ENCODE assay signal across 1 cellular context in the genomic region with DNA sequence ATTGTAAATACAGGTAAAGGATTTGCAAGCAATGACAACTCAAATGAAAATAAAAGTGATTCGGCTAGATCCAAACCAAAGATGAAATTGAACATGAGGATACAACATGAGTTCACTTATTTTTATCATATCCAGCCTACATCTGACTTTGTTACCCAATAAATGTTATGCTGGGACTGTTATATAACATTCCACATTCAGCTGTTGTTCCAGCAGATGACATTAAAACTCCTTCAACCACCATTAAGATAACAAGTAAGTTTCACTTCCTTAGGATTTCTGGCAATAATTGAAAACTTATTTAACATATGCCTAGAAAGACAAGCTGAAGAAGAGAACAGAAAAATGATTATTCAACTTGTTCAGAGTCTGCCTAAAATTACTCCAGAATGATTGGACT.
TF ChIP-seq lines count a peak whose summit lies in the region.

No MANE protein-coding gene starts in this region.

TF ChIP-seq in IMR-90, 13 proteins besides CTCF, POLR2A, EP300 and RAD21 (continued from another document):
- TF ChIP-seq USF2 (IDR thresholded peaks at IDR 0.05; ENCODE audit: low read depth, low read length) = no peak
- TF ChIP-seq MAFK (IDR thresholded peaks at IDR 0.05; ENCODE audit: low read depth, low read length) = no peak
- no peak for TF ChIP-seq MXI1 (IDR thresholded peaks at IDR 0.05; ENCODE audit: borderline replicate concordance, low read depth, low read length)
- no peak for TF ChIP-seq NFE2L2 (IDR thresholded peaks at IDR 0.05; ENCODE audit: low read depth, low read length)
TF ChIP-seq in IMR-90: peak in this region for 0.
